1 cellular context compared by ENCODE assay signal in genomic region chr3:119825820-119826219, GRCh38.
A peak's percentile ranks its signal among the peaks of the same experiment; 100 is the strongest.
TF ChIP-seq lines count a peak whose summit lies in the region.

No MANE protein-coding gene starts in this region.

TF ChIP-seq in HepG2, 621 proteins besides CTCF, POLR2A, EP300 and RAD21 (continued from another document and continues in another):
- TF ChIP-seq ZBTB4 (CRISPR knock-in tag; IDR thresholded peaks at IDR 0.05; ENCODE audit: borderline replicate concordance) (no peak), RBFOX2 (IDR thresholded peaks at IDR 0.05; ENCODE audit: low read depth, low read length) (no peak), YEATS4 (CRISPR knock-in tag; IDR thresholded peaks at IDR 0.05; ENCODE audit: borderline replicate concordance) (no peak), ZNF891 (CRISPR knock-in tag; IDR thresholded peaks at IDR 0.05) (no peak), EHMT2 (IDR thresholded peaks at IDR 0.05; ENCODE audit: borderline replicate concordance, low read depth, low read length) (no peak), ATF2 (CRISPR knock-in tag; IDR thresholded peaks at IDR 0.05) (no peak), IKZF4 (CRISPR knock-in tag; IDR thresholded peaks at IDR 0.05; ENCODE audit: borderline replicate concordance, low read depth, not compliant biosample characterization) (no peak), GATAD1 (CRISPR knock-in tag; IDR thresholded peaks at IDR 0.05) (peak; percentile 56; the same call in 1 of the 2 replicates), MNT (IDR thresholded peaks at IDR 0.05) (no peak), LRRFIP1 (CRISPR knock-in tag; conservative IDR thresholded peaks at IDR 0.05) (no peak), ZNF513 (CRISPR knock-in tag; conservative IDR thresholded peaks at IDR 0.05) (no peak), ZNF570 (CRISPR knock-in tag; IDR thresholded peaks at IDR 0.05; ENCODE audit: borderline replicate concordance) (no peak), HDAC1 (CRISPR knock-in tag; IDR thresholded peaks at IDR 0.05) (peak; percentile 75), LBX2 (CRISPR knock-in tag; IDR thresholded peaks at IDR 0.05; ENCODE audit: borderline replicate concordance) (no peak), PAXIP1 (CRISPR knock-in tag; conservative IDR thresholded peaks at IDR 0.05) (peak; percentile 89), SOX5 (CRISPR knock-in tag; IDR thresholded peaks at IDR 0.05; ENCODE audit: borderline replicate concordance) (peak; percentile 46; the same call in 1 of the 2 replicates), STAG1 (CRISPR knock-in tag; IDR thresholded peaks at IDR 0.05) (no peak), ZBTB43 (CRISPR knock-in tag; conservative IDR thresholded peaks at IDR 0.05) (no peak; the same call in 1 of the 2 replicates), ZNF256 (CRISPR knock-in tag; conservative IDR thresholded peaks at IDR 0.05) (no peak), ZNF646 (CRISPR knock-in tag; IDR thresholded peaks at IDR 0.05) (no peak), DMTF1 (CRISPR knock-in tag; IDR thresholded peaks at IDR 0.05) (no peak), PREB (CRISPR knock-in tag; IDR thresholded peaks at IDR 0.05) (no peak), ZNF382 (CRISPR knock-in tag; IDR thresholded peaks at IDR 0.05; ENCODE audit: borderline replicate concordance) (no peak)
